ENCODE assay signal across 11 cellular contexts in genomic region chr2:71072492-71072891, GRCh38. TPM values are rescaled to one million over a fixed set of nuclear protein-coding genes. Genes with fewer than 3 reads are reported as not detected.
DNase-seq lines count a peak whose midpoint lies in the region; ATAC-seq and TF ChIP-seq lines count a peak whose summit lies in the region.
"Had no signal": no experiment of that assay in that cellular context is flagged by ENCODE, and none has a peak within 500 bp of the region (broad histone marks: within the 10 kb centered on the region; RNA-seq: fewer than 3 reads in every experiment).

No MANE protein-coding gene starts in this region.

- ATAC-seq in HG03571 (IDR thresholded peaks at IDR 0.05; ENCODE audit: unreplicated experiment) (no peak), GM18498 (IDR thresholded peaks at IDR 0.05; ENCODE audit: unreplicated experiment) (no peak)
- ATAC-seq: Panc1 had no signal

- DNase-seq in effector memory CD4-positive, alpha-beta T cell, result no peak
- DNase-seq in sigmoid colon, result peak; percentile 63
- no peak for DNase-seq in mesenteric fat pad (ENCODE audit: low spot score)
- DNase-seq: Caco-2, WERI-Rb-1 had no signal

- peak overlapping the region; percentile 82 for H3K9ac ChIP-seq in OCI-LY3 (ENCODE audit: low read length)
- H3K9ac ChIP-seq: KMS-11 had no signal

- H3K79me2 ChIP-seq in DOHH2 (ENCODE audit: control insufficient read depth, low read length) (peaks cover 58% of the 10 kb centered on the region), OCI-LY3 (ENCODE audit: low read length) (peaks cover 58% of the 10 kb centered on the region)

- no peak for TF ChIP-seq CTCF in DOHH2 (IDR thresholded peaks at IDR 0.05; ENCODE audit: low read depth, low read length, poor library complexity, severe bottlenecking)
- no peak for TF ChIP-seq CTCF in OCI-LY3 (IDR thresholded peaks at IDR 0.05; ENCODE audit: low read depth, low read length)
- no peak for TF ChIP-seq CTCF in sigmoid colon (IDR thresholded peaks at IDR 0.05)

- H3K27ac ChIP-seq in DOHH2 (ENCODE audit: low read depth, low read length), result peak overlapping the region; percentile 10
- peak overlapping the region; percentile 98 for H3K27ac ChIP-seq in OCI-LY3 (ENCODE audit: low read length)
- peak overlapping the region; percentile 79 for H3K27ac ChIP-seq in effector memory CD4-positive, alpha-beta T cell (ENCODE audit: insufficient read depth, low read length, poor library complexity, severe bottlenecking)
- peak overlapping the region in 2 of 4 donors; percentile 1 to 29 for H3K27ac ChIP-seq in sigmoid colon
- H3K27ac ChIP-seq: KMS-11, WERI-Rb-1 had no signal

- no peaks in the 10 kb centered on the region for H3K9me2 ChIP-seq in DOHH2 (replicated peaks; ENCODE audit: control insufficient read depth, low read length)

- peaks cover 7% of the 10 kb centered on the region for H4K20me1 ChIP-seq in DOHH2 (ENCODE audit: control insufficient read depth, insufficient read depth, low read depth, low read length)
- peaks cover 13% of the 10 kb centered on the region for H4K20me1 ChIP-seq in OCI-LY3 (ENCODE audit: insufficient read depth, low read length)

- TF ChIP-seq EP300 in sigmoid colon (IDR thresholded peaks at IDR 0.05), result no peak

- no peak for TF ChIP-seq POLR2A in sigmoid colon (IDR thresholded peaks at IDR 0.05)

- H3K4me1 ChIP-seq in DOHH2 (ENCODE audit: control insufficient read depth, low read length) (peaks cover 43% of the 10 kb centered on the region), OCI-LY3 (ENCODE audit: low read length) (peaks cover 50% of the 10 kb centered on the region), sigmoid colon (peaks cover 0 to 35% (median 31%) of the 10 kb centered on the region in 4 donors)
- H3K4me1 ChIP-seq in effector memory CD4-positive, alpha-beta T cell (ENCODE audit: control insufficient read depth, insufficient read depth, low read length, poor library complexity, severe bottlenecking), result peaks cover 37% of the 10 kb centered on the region
- H3K4me1 ChIP-seq: Caco-2 had no signal

- H3K27me3 ChIP-seq in DOHH2 (ENCODE audit: control insufficient read depth, low read length), result no peaks in the 10 kb centered on the region
- H3K27me3 ChIP-seq in OCI-LY3 (ENCODE audit: low read depth, low read length), result no peaks in the 10 kb centered on the region
- no peaks in the 10 kb centered on the region for H3K27me3 ChIP-seq in effector memory CD4-positive, alpha-beta T cell (replicated peaks; ENCODE audit: control insufficient read depth, insufficient read depth, low read length, poor library complexity, severe bottlenecking)
- no peaks in the 10 kb centered on the region for H3K27me3 ChIP-seq in sigmoid colon

- H3K4me2 ChIP-seq in DOHH2 (ENCODE audit: low read length) (peak overlapping the region; percentile 81), OCI-LY3 (ENCODE audit: low read length) (peak overlapping the region; percentile 99)

- no peaks in the 10 kb centered on the region; the same call in 1 of the 2 replicates for H3F3A ChIP-seq in DOHH2 (ENCODE audit: control insufficient read depth, insufficient read depth)

- H3K9me3 ChIP-seq in DOHH2 (ENCODE audit: control insufficient read depth, insufficient read depth, low read length), result no peaks in the 10 kb centered on the region
- H3K9me3 ChIP-seq in OCI-LY3 (ENCODE audit: insufficient read depth, low read length), result no peaks in the 10 kb centered on the region
- no peaks in the 10 kb centered on the region for H3K9me3 ChIP-seq in effector memory CD4-positive, alpha-beta T cell (ENCODE audit: control insufficient read depth, low read length)
- H3K9me3 ChIP-seq in sigmoid colon, result no peaks in the 10 kb centered on the region
- H3K9me3 ChIP-seq: Caco-2 had no signal

- H3K36me3 ChIP-seq in DOHH2 (ENCODE audit: control insufficient read depth, low read length), result peaks cover 78% of the 10 kb centered on the region
- peaks cover 59% of the 10 kb centered on the region for H3K36me3 ChIP-seq in OCI-LY3 (replicated peaks; ENCODE audit: low read depth, low read length)
- peaks cover 20% of the 10 kb centered on the region for H3K36me3 ChIP-seq in effector memory CD4-positive, alpha-beta T cell (ENCODE audit: control insufficient read depth, insufficient read depth, low read length)
- peaks cover 6 to 62% (median 28%) of the 10 kb centered on the region in 4 donors for H3K36me3 ChIP-seq in sigmoid colon

- H3K4me3 ChIP-seq in DOHH2 (ENCODE audit: low read length), result peak overlapping the region; percentile 90
- H3K4me3 ChIP-seq in OCI-LY3 (ENCODE audit: low read length), result peak overlapping the region; percentile 72
- peak overlapping the region; percentile 23 for H3K4me3 ChIP-seq in effector memory CD4-positive, alpha-beta T cell (ENCODE audit: insufficient read depth, low read depth, low read length, poor library complexity, severe bottlenecking)
- no peak overlapping the region for H3K4me3 ChIP-seq in sigmoid colon

- intact Hi-C loops in sigmoid colon (cut with DNase I), result no loop called here

- H2AFZ ChIP-seq in OCI-LY3 (ENCODE audit: low read depth, low read length), result no peak overlapping the region

- 96% methylated on average over 4 of the region's 4 CpGs for WGBS in sigmoid colon, 2 donors

RNA-seq across cellular contexts. Expression of gene NAGK, which starts 4.0 kb away (rescaled TPM):
- total RNA-seq in sigmoid colon (10 to 100 TPM; 36.3 to 73.2 (median 64.2) TPM), mesenteric fat pad (112 TPM)
- 10 to 100 TPM; 60.0 to 93.1 (median 86.5) TPM for polyA plus RNA-seq in sigmoid colon

RNA-seq across cellular contexts. Expression of gene MCEE, which starts 57.5 kb away (rescaled TPM):
- total RNA-seq in sigmoid colon, result 10 to 100 TPM in 3 of 4 donors, 1 to 10 TPM in 1; 8.1 to 23.5 (median 15.5) TPM
- polyA plus RNA-seq in sigmoid colon, result 10 to 100 TPM; 14.6 to 46.2 (median 43.2) TPM
- 15.2 TPM for total RNA-seq in mesenteric fat pad

RNA-seq across cellular contexts. Expression of gene MPHOSPH10, which starts 57.9 kb away (rescaled TPM):
- 10 to 100 TPM; 21.0 to 27.1 (median 24.0) TPM for total RNA-seq in sigmoid colon
- 10 to 100 TPM; 11.1 to 19.4 (median 15.0) TPM for polyA plus RNA-seq in sigmoid colon
- 26.9 TPM for total RNA-seq in mesenteric fat pad

Comparison
In these comparisons a context has a peak if more than half of its experiments do, and no peak if none do; other contexts are left out.
1. H3K4me3 ChIP-seq: peak in DOHH2 (single experiment), OCI-LY3 (single experiment) and effector memory CD4-positive, alpha-beta T cell (single experiment); none in sigmoid colon (0 of 4).